Comparison of ENCODE assay signal across 1 cellular context in genomic region chr10:97852277-97852676, GRCh38.
TF ChIP-seq lines count a peak whose summit lies in the region.

No MANE protein-coding gene starts in this region.

TF ChIP-seq in IMR-90, 13 proteins besides CTCF, POLR2A, EP300 and RAD21 (continued from another document):
- no peak for TF ChIP-seq MAZ (IDR thresholded peaks at IDR 0.05; ENCODE audit: borderline replicate concordance, low read depth, low read length)
- TF ChIP-seq RFX5 (IDR thresholded peaks at IDR 0.05; ENCODE audit: low read depth, low read length) = no peak
- no peak for TF ChIP-seq FOS (IDR thresholded peaks at IDR 0.05; ENCODE audit: low read depth, low read length)
- no peak for TF ChIP-seq MAFK (IDR thresholded peaks at IDR 0.05; ENCODE audit: low read depth, low read length)
